ENCODE assay signal across 9 cellular contexts in the genomic region with DNA sequence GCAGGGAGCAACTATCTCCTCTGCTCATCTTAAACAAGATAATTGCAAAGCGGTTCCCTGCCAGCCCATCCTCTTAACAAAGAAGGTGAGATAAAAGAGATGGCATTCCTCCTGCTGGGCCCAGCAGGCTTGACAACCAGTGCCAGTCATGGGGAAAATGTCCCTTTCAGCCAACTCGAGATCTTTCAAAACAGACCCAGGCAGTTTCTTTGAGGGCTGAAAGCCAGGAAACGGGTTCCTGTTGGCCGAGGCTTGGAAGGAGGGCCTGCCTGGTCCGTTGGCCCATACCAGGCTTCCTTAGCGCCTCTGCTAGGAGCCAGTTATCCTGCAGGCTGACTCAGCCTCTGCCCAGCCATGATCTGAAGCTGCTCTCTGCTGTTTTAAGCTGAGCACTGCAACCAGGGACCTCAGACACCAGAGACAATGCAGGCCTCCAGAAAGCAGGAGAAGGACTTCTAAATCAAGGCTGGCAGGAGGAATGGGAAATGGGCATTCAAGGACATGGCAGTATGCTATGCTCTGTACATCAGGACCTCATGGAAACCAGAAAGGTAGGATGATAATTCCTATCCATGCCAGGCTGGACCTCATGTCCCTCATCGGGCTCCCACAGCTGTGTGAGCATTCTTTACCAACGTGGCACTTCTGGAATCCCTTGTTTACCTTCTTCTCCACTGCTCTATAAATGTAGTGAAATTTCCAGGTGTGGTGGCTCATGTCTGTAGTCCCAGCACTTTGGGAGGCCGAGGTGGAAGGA. TPM values are rescaled to one million over a fixed set of nuclear protein-coding genes. Genes with fewer than 3 reads are reported as not detected.
DNase-seq lines count a peak whose midpoint lies in the region; ATAC-seq and TF ChIP-seq lines count a peak whose summit lies in the region.
"Had no signal": no experiment of that assay in that cellular context is flagged by ENCODE, and none has a peak within 500 bp of the region (broad histone marks: within the 10 kb centered on the region; RNA-seq: fewer than 3 reads in every experiment).

No MANE protein-coding gene starts in this region.

- ATAC-seq in activated T-cell treated with anti-CD3 and anti-CD28 coated beads, Interleukin-2, amount 50 U/mL, for 4 hours: no peak
- ATAC-seq in GM21447 (IDR thresholded peaks at IDR 0.05; ENCODE audit: unreplicated experiment) (no peak), HG02970 (IDR thresholded peaks at IDR 0.05; ENCODE audit: low FRiP score, unreplicated experiment) (no peak)

- no peaks in the 10 kb centered on the region for H3K79me2 ChIP-seq in osteoblast (ENCODE audit: insufficient read depth, low read length)

- H3K4me3 Mint-ChIP-seq in activated T-cell treated with anti-CD3 and anti-CD28 coated beads, Interleukin-2, amount 50 U/mL, for 4 hours: no peak overlapping the region
- H3K4me3 Mint-ChIP-seq: stimulated activated naive CD8-positive, alpha-beta T cell treated with anti-CD3 and anti-CD28 coated beads, Interleukin-15, Interleukin-2, amounts not matched to agents 100 ng/mL and 50 ng/mL, for 24 hours had no signal

- H3K27me3 Mint-ChIP-seq in activated T-cell treated with anti-CD3 and anti-CD28 coated beads, Interleukin-2, amount 50 U/mL, for 4 hours (ENCODE audit: low read depth): no peaks in the 10 kb centered on the region
- H3K27me3 Mint-ChIP-seq: stimulated activated naive CD8-positive, alpha-beta T cell treated with anti-CD3 and anti-CD28 coated beads, Interleukin-15, Interleukin-2, amounts not matched to agents 100 ng/mL and 50 ng/mL, for 24 hours had no signal

- H3K4me1 ChIP-seq in osteoblast (ENCODE audit: insufficient read depth, low read length): peaks cover 3% of the 10 kb centered on the region

- H3K4me3 ChIP-seq in foreskin fibroblast (ENCODE audit: low read depth in 1 of 2, low read length in 2 of 2): no peak overlapping the region
- no peak overlapping the region for H3K4me3 ChIP-seq in osteoblast (ENCODE audit: insufficient read depth, low read length)

- H3K36me3 ChIP-seq in osteoblast (ENCODE audit: insufficient read depth, low read length): peaks cover 14% of the 10 kb centered on the region

- no peaks in the 10 kb centered on the region for H4K20me1 ChIP-seq in osteoblast (ENCODE audit: insufficient read depth, low read length)

- no peaks in the 10 kb centered on the region for H3K4me1 Mint-ChIP-seq in activated T-cell treated with anti-CD3 and anti-CD28 coated beads, Interleukin-2, amount 50 U/mL, for 4 hours (ENCODE audit: low read depth)

- no peaks in the 10 kb centered on the region for H3K9me3 ChIP-seq in osteoblast (ENCODE audit: low read depth, low read length)

- TF ChIP-seq CTCF in foreskin fibroblast (IDR thresholded peaks at IDR 0.05; ENCODE audit: low read depth, low read length) (peak; percentile 67), osteoblast (IDR thresholded peaks at IDR 0.05; ENCODE audit: extremely low read depth, low read depth, low read length) (peak; percentile 69)

- H3K36me3 Mint-ChIP-seq in activated T-cell treated with anti-CD3 and anti-CD28 coated beads, Interleukin-2, amount 50 U/mL, for 4 hours (ENCODE audit: insufficient read depth): peaks cover 33% of the 10 kb centered on the region

- H3K27ac ChIP-seq in osteoblast (ENCODE audit: low read depth, low read length): no peak overlapping the region

- H2AFZ ChIP-seq in osteoblast (ENCODE audit: low read length): no peak overlapping the region

- H3K9me3 Mint-ChIP-seq in activated T-cell treated with anti-CD3 and anti-CD28 coated beads, Interleukin-2, amount 50 U/mL, for 4 hours: no peaks in the 10 kb centered on the region
- H3K9me3 Mint-ChIP-seq: stimulated activated naive CD8-positive, alpha-beta T cell treated with anti-CD3 and anti-CD28 coated beads, Interleukin-15, Interleukin-2, amounts not matched to agents 100 ng/mL and 50 ng/mL, for 24 hours had no signal

- H3K27me3 ChIP-seq in osteoblast (ENCODE audit: insufficient read depth, low read length): no peaks in the 10 kb centered on the region

- DNase-seq in SIG-M5 treated with dmso at 0.1 percent for 504 hours (lab: John Stamatoyannopoulos, UW; ENCODE audit: unreplicated experiment) (peak; percentile 27), SIG-M5 (lab: John Stamatoyannopoulos, UW) (no peak), RPMI8226 (peak; percentile 7), foreskin fibroblast (peak; percentile 71 to 84), osteoblast (ENCODE audit: insufficient read length, low spot score, missing footprints) (no peak)
- DNase-seq in activated T-cell treated with anti-CD3 and anti-CD28 coated beads, Interleukin-2, amount 50 U/mL, for 4 hours: no peak

- no peak overlapping the region for H3K4me2 ChIP-seq in osteoblast (ENCODE audit: insufficient read depth, low read length)

RNA-seq across cellular contexts. Expression of gene SLC2A9, which starts 42.4 kb away (rescaled TPM):
- total RNA-seq in osteoblast: 2.5 and 3.5 TPM in 2 replicates
- total RNA-seq in activated T-cell treated with anti-CD3 and anti-CD28 coated beads, Interleukin-2, amount 50 U/mL, for 4 hours: 1 to 10 TPM; 1.7 to 3.0 (median 2.6) TPM

RNA-seq across cellular contexts. Expression of gene WDR1, which starts 52.9 kb away (rescaled TPM):
- 265 and 314 TPM in 2 replicates for total RNA-seq in osteoblast
- total RNA-seq in activated T-cell treated with anti-CD3 and anti-CD28 coated beads, Interleukin-2, amount 50 U/mL, for 4 hours: 100 to 1,000 TPM; 291 to 356 (median 334) TPM

Comparison
In these comparisons a context has a peak if more than half of its experiments do, and no peak if none do; other contexts are left out.
1. DNase-seq: peak in SIG-M5 treated with dmso at 0.1 percent for 504 hours (single experiment), RPMI8226 (single experiment) and foreskin fibroblast (2 of 2); none in SIG-M5 (single experiment), osteoblast (single experiment) and activated T-cell treated with anti-CD3 and anti-CD28 coated beads, Interleukin-2, amount 50 U/mL, for 4 hours (single experiment).